In genomic region chr3:179302111-179302510, GRCh38 we compare ENCODE assay signal across 37 cellular contexts.
"Had no signal": no experiment of that assay in that cellular context is flagged by ENCODE, and none has a peak within 500 bp of the region (broad histone marks: within the 10 kb centered on the region; RNA-seq: fewer than 3 reads in every experiment).

No MANE protein-coding gene starts in this region.

- H3K4me1 Mint-ChIP-seq: activated CD4-positive, alpha-beta T cell treated with anti-CD3 and anti-CD28 coated beads, Interleukin-2, amount 10 ng/mL, durations not matched to agents 7 days and 5 days; activated naive CD8-positive, alpha-beta T cell treated with anti-CD3 and anti-CD28 coated beads for 36 hours; activated T-helper 17 cell treated with anti-CD3 and anti-CD28 coated beads, Interleukin-2, amount 50 U/mL, for 72 hours; WTC11 had no signal

- H3K27me3 ChIP-seq: adrenal gland, body of pancreas, brain microvascular endothelial cell, breast epithelium had no signal

- FAIRE-seq: astrocyte had no signal

- H3K4me1 ChIP-seq: adrenal gland, body of pancreas, breast epithelium had no signal

- ATAC-seq: activated CD4-positive, alpha-beta T cell treated with anti-CD3 and anti-CD28 coated beads for 36 hours; activated CD4-positive, CD25-positive, alpha-beta regulatory T cell treated with anti-CD3 and anti-CD28 coated beads, Interleukin-2, amount 50 U/mL, for 24 hours; activated naive CD4-positive, alpha-beta T cell treated with anti-CD3 and anti-CD28 coated beads, Interleukin-2, amount 50 U/mL, for 72 hours; activated T-cell treated with anti-CD3 and anti-CD28 coated beads, Interleukin-2, amount 50 U/mL, for 4 hours; activated T-cell treated with anti-CD3 and anti-CD28 coated beads, Interleukin-2, amount 50 U/mL, for 72 hours; activated T-helper 17 cell treated with anti-CD3 and anti-CD28 coated beads, Interleukin-2, amount 50 U/mL, for 72 hours; body of pancreas; WTC11 had no signal

- DNase-seq: activated CD4-positive, alpha-beta memory T cell treated with anti-CD3 and anti-CD28 coated beads, Interleukin-2, amount 10 ng/mL, durations not matched to agents 7 days and 5 days; activated CD4-positive, alpha-beta T cell treated with anti-CD3 and anti-CD28 coated beads for 1 hour; activated CD4-positive, alpha-beta T cell treated with anti-CD3 and anti-CD28 coated beads for 36 hours; activated CD4-positive, alpha-beta T cell treated with anti-CD3 and anti-CD28 coated beads for 48 hours; activated CD4-positive, alpha-beta T cell treated with anti-CD3 and anti-CD28 coated beads, Interleukin-2, amount 10 ng/mL, durations not matched to agents 7 days and 5 days; activated CD4-positive, alpha-beta T cell treated with anti-CD3 and anti-CD28 coated beads, Interleukin-2, amount 50 U/mL, for 48 hours; activated CD4-positive, CD25-positive, alpha-beta regulatory T cell; activated CD8-positive, alpha-beta memory T cell treated with anti-CD3 and anti-CD28 coated beads, Interleukin-2, amount 50 U/mL, for 4 hours; activated effector memory CD4-positive, alpha-beta T cell treated with anti-CD3 and anti-CD28 coated beads, Interleukin-2, amount 50 U/mL, for 16 hours; activated gamma-delta T cell treated with Interleukin-2 at 50 U/mL for 16 hours; activated naive CD4-positive, alpha-beta T cell; activated naive CD4-positive, alpha-beta T cell treated with anti-CD3 and anti-CD28 coated beads for 36 hours; activated naive CD4-positive, alpha-beta T cell treated with anti-CD3 and anti-CD28 coated beads, Interleukin-2, amount 50 U/mL, for 16 hours; activated naive CD8-positive, alpha-beta T cell treated with anti-CD3 and anti-CD28 coated beads for 36 hours; activated T-cell treated with anti-CD3 and anti-CD28 coated beads for 4 hours; activated T-cell treated with anti-CD3 and anti-CD28 coated beads, Interleukin-2, amount 50 U/mL, for 1 hour; activated T-cell treated with anti-CD3 and anti-CD28 coated beads, Interleukin-2, amount 50 U/mL, for 4 hours; activated T-cell treated with anti-CD3 and anti-CD28 coated beads, Interleukin-2, amount 50 U/mL, for 72 hours; adrenal gland; amniotic stem cell; aorta; body of pancreas; brain microvascular endothelial cell; central memory CD4-positive, alpha-beta T cell; T-helper 1 cell; T-helper 2 cell; T-helper 9 cell; WERI-Rb-1 had no signal

- H3K36me3 Mint-ChIP-seq: activated naive CD4-positive, alpha-beta T cell treated with anti-CD3 and anti-CD28 coated beads, Interleukin-2, amount 50 U/mL, for 72 hours; activated naive CD8-positive, alpha-beta T cell treated with anti-CD3 and anti-CD28 coated beads for 36 hours had no signal

- H3K4me3 Mint-ChIP-seq: activated CD4-positive, alpha-beta memory T cell treated with anti-CD3 and anti-CD28 coated beads, Interleukin-2, amount 10 ng/mL, durations not matched to agents 7 days and 5 days; activated CD4-positive, alpha-beta T cell treated with anti-CD3 and anti-CD28 coated beads for 36 hours; activated CD4-positive, alpha-beta T cell treated with anti-CD3 and anti-CD28 coated beads, Interleukin-2, amount 10 ng/mL, durations not matched to agents 7 days and 5 days; activated naive CD4-positive, alpha-beta T cell treated with anti-CD3 and anti-CD28 coated beads for 36 hours; activated naive CD8-positive, alpha-beta T cell treated with anti-CD3 and anti-CD28 coated beads for 36 hours; activated T-cell treated with anti-CD3 and anti-CD28 coated beads, Interleukin-2, amount 50 U/mL, for 4 hours; activated T-cell treated with anti-CD3 and anti-CD28 coated beads, Interleukin-2, amount 50 U/mL, for 72 hours; activated T-helper 1 cell treated with anti-CD3 and anti-CD28 coated beads, Interleukin-12 subunit alpha, Interleukin-12 subunit beta, Interleukin-2, Interleukin-4 antibody, amounts not matched to agents 30 ng/mL and 10 ng/mL and 1 ng/mL, durations not matched to agents 14 hours and 24 hours and 36 hours; activated T-helper 17 cell treated with anti-CD3 and anti-CD28 coated beads, Interleukin-2, amount 50 U/mL, for 72 hours; T-helper 1 cell treated with Interleukin-12 subunit alpha and Interleukin-12 subunit beta and Interleukin-4 antibody, amounts not matched to agents 30 μg/mL and 1 μg/mL, for 36 hours; T-helper 2 cell treated with Interferon-gamma antibody and Interleukin-4, amounts not matched to agents 5 μg/mL and 100 μg/mL, for 36 hours; WTC11 had no signal

- H3K27ac ChIP-seq: adrenal gland, body of pancreas, brain microvascular endothelial cell, breast epithelium, WERI-Rb-1 had no signal

- H3K27ac Mint-ChIP-seq: activated CD4-positive, alpha-beta memory T cell treated with anti-CD3 and anti-CD28 coated beads, Interleukin-2, amount 10 ng/mL, durations not matched to agents 7 days and 5 days; activated CD4-positive, alpha-beta T cell treated with anti-CD3 and anti-CD28 coated beads for 36 hours; activated CD4-positive, alpha-beta T cell treated with anti-CD3 and anti-CD28 coated beads, Interleukin-2, amount 10 ng/mL, durations not matched to agents 7 days and 5 days; activated naive CD4-positive, alpha-beta T cell treated with anti-CD3 and anti-CD28 coated beads for 36 hours; activated naive CD4-positive, alpha-beta T cell treated with anti-CD3 and anti-CD28 coated beads, Interleukin-2, amount 50 U/mL, for 72 hours; activated naive CD8-positive, alpha-beta T cell treated with anti-CD3 and anti-CD28 coated beads for 36 hours; activated T-cell treated with anti-CD3 and anti-CD28 coated beads, Interleukin-2, amount 50 U/mL, for 72 hours; activated T-helper 1 cell treated with anti-CD3 and anti-CD28 coated beads, Interleukin-12 subunit alpha, Interleukin-12 subunit beta, Interleukin-2, Interleukin-4 antibody, amounts not matched to agents 30 ng/mL and 10 ng/mL and 1 ng/mL, durations not matched to agents 14 hours and 24 hours and 36 hours; activated T-helper 17 cell treated with anti-CD3 and anti-CD28 coated beads, Interleukin-2, amount 50 U/mL, for 72 hours; T-helper 1 cell treated with Interleukin-12 subunit alpha and Interleukin-12 subunit beta and Interleukin-4 antibody, amounts not matched to agents 30 μg/mL and 1 μg/mL, for 36 hours; T-helper 2 cell treated with Interferon-gamma antibody and Interleukin-4, amounts not matched to agents 5 μg/mL and 100 μg/mL, for 36 hours; WTC11 had no signal

- H3K9me3 ChIP-seq: body of pancreas had no signal

- H3K36me3 ChIP-seq: adrenal gland, brain microvascular endothelial cell, breast epithelium, WERI-Rb-1 had no signal

- H3K9me3 Mint-ChIP-seq: activated CD4-positive, alpha-beta memory T cell treated with anti-CD3 and anti-CD28 coated beads, Interleukin-2, amount 10 ng/mL, durations not matched to agents 7 days and 5 days; activated CD4-positive, alpha-beta T cell treated with anti-CD3 and anti-CD28 coated beads, Interleukin-2, amount 10 ng/mL, durations not matched to agents 7 days and 5 days; activated naive CD4-positive, alpha-beta T cell treated with anti-CD3 and anti-CD28 coated beads for 36 hours; activated naive CD4-positive, alpha-beta T cell treated with anti-CD3 and anti-CD28 coated beads, Interleukin-2, amount 50 U/mL, for 72 hours; activated T-cell treated with anti-CD3 and anti-CD28 coated beads, Interleukin-2, amount 50 U/mL, for 72 hours; activated T-helper 1 cell treated with anti-CD3 and anti-CD28 coated beads, Interleukin-12 subunit alpha, Interleukin-12 subunit beta, Interleukin-2, Interleukin-4 antibody, amounts not matched to agents 30 ng/mL and 10 ng/mL and 1 ng/mL, durations not matched to agents 14 hours and 24 hours and 36 hours; activated T-helper 17 cell treated with anti-CD3 and anti-CD28 coated beads, Interleukin-2, amount 50 U/mL, for 72 hours; T-helper 1 cell treated with Interleukin-12 subunit alpha and Interleukin-12 subunit beta and Interleukin-4 antibody, amounts not matched to agents 30 μg/mL and 1 μg/mL, for 36 hours had no signal

- H3K4me3 ChIP-seq: adrenal gland, body of pancreas, breast epithelium had no signal
